In the genomic region with DNA sequence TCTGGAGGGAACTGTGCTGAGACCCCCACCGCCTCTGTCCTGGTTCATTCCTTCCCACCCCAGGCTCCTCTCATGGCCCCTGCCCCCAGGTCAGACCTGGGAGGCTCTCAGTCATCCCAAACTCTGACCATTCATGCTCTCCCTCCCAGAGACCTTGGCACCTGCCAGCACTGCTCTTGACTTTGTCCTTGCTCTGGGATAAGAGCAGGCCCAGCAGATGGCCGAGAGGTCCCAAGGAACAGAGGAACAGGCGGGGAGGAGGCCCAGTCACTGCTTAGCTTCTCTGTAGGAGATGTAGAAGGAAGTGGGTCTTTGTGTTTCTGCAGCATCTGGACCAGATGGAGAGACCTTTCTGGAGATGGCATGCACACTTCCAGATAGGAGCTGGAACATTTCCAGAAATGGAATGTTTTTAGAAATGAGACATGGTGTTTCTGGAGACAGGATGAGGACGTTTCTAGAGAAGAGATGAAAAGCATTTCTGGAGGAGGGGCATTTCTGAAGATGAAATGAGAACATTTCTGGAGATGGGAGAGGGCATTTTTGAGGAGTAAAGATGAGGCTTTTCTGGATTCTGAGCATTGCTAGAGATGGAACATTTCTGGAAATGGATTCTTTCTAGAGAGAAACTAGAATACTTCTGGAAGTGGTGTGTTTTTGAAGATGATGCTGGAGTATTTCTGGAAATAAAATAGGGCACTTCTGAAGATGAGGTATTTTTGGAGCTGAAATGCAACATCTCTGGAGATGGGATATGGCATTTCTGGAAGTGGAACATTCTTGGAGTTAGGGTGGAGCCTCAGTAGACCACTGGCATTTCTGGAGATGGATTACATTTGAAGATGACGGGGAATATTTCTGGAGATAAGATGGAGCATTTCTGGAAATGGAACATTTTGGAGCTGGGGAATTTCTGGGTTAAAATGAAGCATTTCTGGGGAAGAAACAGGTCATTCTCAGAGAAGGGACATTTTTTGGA, we compare ENCODE assay signal across 14 cellular contexts. TPM values are rescaled to one million over a fixed set of nuclear protein-coding genes. Genes with fewer than 3 reads are reported as not detected.
DNase-seq lines count a peak whose midpoint lies in the region; ATAC-seq and TF ChIP-seq lines count a peak whose summit lies in the region.
"Had no signal": no experiment of that assay in that cellular context is flagged by ENCODE, and none has a peak within 500 bp of the region (broad histone marks: within the 10 kb centered on the region; RNA-seq: fewer than 3 reads in every experiment).

No MANE protein-coding gene starts in this region.

- peaks cover 54% of the 10 kb centered on the region; the same call in 1 of the 2 replicates for H3F3A ChIP-seq in PC-9 (ENCODE audit: insufficient read depth, low read depth)

- no peak for TF ChIP-seq POLR2A in stomach (IDR thresholded peaks at IDR 0.05)

- H3K27ac Mint-ChIP-seq in activated naive CD8-positive, alpha-beta T cell: peak overlapping the region; percentile 19
- H3K27ac Mint-ChIP-seq in activated naive CD8-positive, alpha-beta T cell treated with anti-CD3 and anti-CD28 coated beads for 36 hours: no peak overlapping the region
- no peak overlapping the region for H3K27ac Mint-ChIP-seq in activated T-helper 17 cell treated with anti-CD3 and anti-CD28 coated beads, Interleukin-2, amount 50 U/mL, for 72 hours

- peaks cover 42% of the 10 kb centered on the region for H3K4me1 Mint-ChIP-seq in activated naive CD8-positive, alpha-beta T cell (ENCODE audit: low read depth)
- peaks cover 53% of the 10 kb centered on the region for H3K4me1 Mint-ChIP-seq in activated naive CD8-positive, alpha-beta T cell treated with anti-CD3 and anti-CD28 coated beads for 36 hours
- H3K4me1 Mint-ChIP-seq in activated T-helper 17 cell treated with anti-CD3 and anti-CD28 coated beads, Interleukin-2, amount 50 U/mL, for 72 hours: peaks cover 7% of the 10 kb centered on the region

- H3K27me3 Mint-ChIP-seq in activated naive CD8-positive, alpha-beta T cell: no peaks in the 10 kb centered on the region
- H3K27me3 Mint-ChIP-seq in activated naive CD8-positive, alpha-beta T cell treated with anti-CD3 and anti-CD28 coated beads for 36 hours: no peaks in the 10 kb centered on the region
- H3K27me3 Mint-ChIP-seq in activated T-helper 17 cell treated with anti-CD3 and anti-CD28 coated beads, Interleukin-2, amount 50 U/mL, for 72 hours: no peaks in the 10 kb centered on the region

- no peak for ATAC-seq in activated T-helper 17 cell treated with anti-CD3 and anti-CD28 coated beads, Interleukin-2, amount 50 U/mL, for 72 hours (replicated peaks)

- CTCF ChIA-PET in PC-9 (lab: Charles Lee): interaction anchor here (0.6 kb wide), 1 partner anchor 75 kb away, joined by 3 read pairs; no protein-coding TSS in a partner anchor

- H3K4me3 ChIP-seq in PC-9 (no peak overlapping the region), stomach (no peak overlapping the region)
- H3K4me3 ChIP-seq: heart left ventricle, testis had no signal

- H3K36me3 Mint-ChIP-seq in activated naive CD8-positive, alpha-beta T cell: no peaks in the 10 kb centered on the region
- no peaks in the 10 kb centered on the region for H3K36me3 Mint-ChIP-seq in activated naive CD8-positive, alpha-beta T cell treated with anti-CD3 and anti-CD28 coated beads for 36 hours
- no peaks in the 10 kb centered on the region for H3K36me3 Mint-ChIP-seq in activated T-helper 17 cell treated with anti-CD3 and anti-CD28 coated beads, Interleukin-2, amount 50 U/mL, for 72 hours (ENCODE audit: low read depth)

- H3K4me3 Mint-ChIP-seq in activated naive CD8-positive, alpha-beta T cell: peak overlapping the region; percentile 33
- no peak overlapping the region for H3K4me3 Mint-ChIP-seq in activated naive CD8-positive, alpha-beta T cell treated with anti-CD3 and anti-CD28 coated beads for 36 hours
- H3K4me3 Mint-ChIP-seq in activated T-helper 17 cell treated with anti-CD3 and anti-CD28 coated beads, Interleukin-2, amount 50 U/mL, for 72 hours: no peak overlapping the region

- H3K27ac ChIP-seq in PC-9 (0 out of 2 replicates have a peak overlapping the region, but pooled peaks have one; percentile 12), stomach (peak overlapping the region in 4 of 5 donors; percentile 4 to 86 (median 72))

- H3K36me3 ChIP-seq in PC-9 (ENCODE audit: low read depth) (no peaks in the 10 kb centered on the region), stomach (no peaks in the 10 kb centered on the region)
- H3K36me3 ChIP-seq: heart left ventricle had no signal

- peaks cover 32% of the 10 kb centered on the region for H4K20me1 ChIP-seq in PC-9 (ENCODE audit: insufficient read depth)

- no peaks in the 10 kb centered on the region for H3K27me3 ChIP-seq in PC-9 (ENCODE audit: insufficient read depth, low read depth)
- H3K27me3 ChIP-seq in stomach: no peaks in the 10 kb centered on the region
- H3K27me3 ChIP-seq: heart left ventricle, testis had no signal

- no peak overlapping the region for H3K4me2 ChIP-seq in PC-9

- H3K9me3 Mint-ChIP-seq in activated naive CD8-positive, alpha-beta T cell (ENCODE audit: low read depth): no peaks in the 10 kb centered on the region
- no peaks in the 10 kb centered on the region for H3K9me3 Mint-ChIP-seq in activated naive CD8-positive, alpha-beta T cell treated with anti-CD3 and anti-CD28 coated beads for 36 hours
- no peaks in the 10 kb centered on the region for H3K9me3 Mint-ChIP-seq in activated T-helper 17 cell treated with anti-CD3 and anti-CD28 coated beads, Interleukin-2, amount 50 U/mL, for 72 hours

- no peak for DNase-seq in activated naive CD8-positive, alpha-beta T cell treated with anti-CD3 and anti-CD28 coated beads for 36 hours
- DNase-seq in PC-9 (no peak), fibroblast of peridontal ligament (ENCODE audit: extremely low read depth) (peak; percentile 38), stomach (peak; percentile 39), OCI-M1 (lab: John Stamatoyannopoulos, UW) (no peak), NCI-H2081 treated with DMSO at 0.1 percent for 48 hours (lab: John Stamatoyannopoulos, UW) (no peak)
- DNase-seq: activated CD4-positive, alpha-beta T cell treated with anti-CD3 and anti-CD28 coated beads, Interleukin-2, amount 50 U/mL, for 1 hour; activated effector memory CD4-positive, alpha-beta T cell treated with Interleukin-2 at 50 U/mL for 16 hours; DND-41; heart left ventricle; NCI-H526; testis had no signal

- no peaks in the 10 kb centered on the region for H3K9me3 ChIP-seq in PC-9 (ENCODE audit: insufficient read depth, low read depth)
- no peaks in the 10 kb centered on the region for H3K9me3 ChIP-seq in stomach
- H3K9me3 ChIP-seq: heart left ventricle, testis had no signal

- peaks cover 95% of the 10 kb centered on the region for H3K79me2 ChIP-seq in PC-9 (ENCODE audit: low read depth)

- POLR2A ChIA-PET in PC-9 (lab: Charles Lee; ENCODE audit: unreplicated experiment): no interaction called here

- 54 to 67% (median 61%) methylated on average over 5 of the region's 5 CpGs for WGBS in stomach, 5 donors

- intact Hi-C loops in PC-9 (cut with micrococcal nuclease; ENCODE audit: unreplicated experiment): no loop called here
- intact Hi-C loops in stomach (cut with DNase I; ENCODE audit: low total_unique reads): no loop called here

- BruUV-seq in PC-9 (replicated peaks; lab: Mats Ljungman, UMichigan): no TSS peak

- no peak for TF ChIP-seq EP300 in stomach (IDR thresholded peaks at IDR 0.05)

- no peak overlapping the region for H2AFZ ChIP-seq in PC-9

- TF ChIP-seq CTCF in PC-9 (conservative IDR thresholded peaks at IDR 0.05) (no peak), stomach (IDR thresholded peaks at IDR 0.05) (no peak)

- peaks cover 70% of the 10 kb centered on the region for H3K4me1 ChIP-seq in PC-9 (replicated peaks; ENCODE audit: insufficient read depth)
- peaks cover 45 to 82% (median 62%) of the 10 kb centered on the region in 4 donors for H3K4me1 ChIP-seq in stomach

- no peaks in the 10 kb centered on the region for H3K9me2 ChIP-seq in PC-9 (ENCODE audit: insufficient read depth)

RNA-seq across cellular contexts. Expression of a gene that starts 55.2 kb away (rescaled TPM):
- 10 to 100 TPM; 19.6 to 21.1 TPM for total RNA-seq in activated naive CD8-positive, alpha-beta T cell treated with anti-CD3 and anti-CD28 coated beads for 36 hours
- total RNA-seq in PC-9 (2021) (86.3 and 92.9 TPM in 2 replicates), stomach (10 to 100 TPM; 19.1 to 94.5 (median 46.9) TPM)
- 10 to 100 TPM in 2 of 3 donors, 1 to 10 TPM in 1; 4.6 to 12.5 (median 12.0) TPM for polyA plus RNA-seq in stomach
- total RNA-seq in activated T-helper 17 cell treated with anti-CD3 and anti-CD28 coated beads, Interleukin-2, amount 50 U/mL, for 72 hours: 10 to 100 TPM in 1 of 2 donors, 1 to 10 TPM in 1; 7.0 to 16.0 TPM

Comparison
In these comparisons a context has a peak if more than half of its experiments do, and no peak if none do; other contexts are left out.
1. DNase-seq: peak in fibroblast of peridontal ligament (single experiment) and stomach (single experiment); none in activated naive CD8-positive, alpha-beta T cell treated with anti-CD3 and anti-CD28 coated beads for 36 hours (single experiment), PC-9 (0 of 2), OCI-M1 (single experiment) and NCI-H2081 treated with DMSO at 0.1 percent for 48 hours (single experiment).